ENCODE assay signal across 12 cellular contexts in genomic region chr10:132590752-132591121, GRCh38. TPM values are rescaled to one million over a fixed set of nuclear protein-coding genes. Genes with fewer than 3 reads are reported as not detected.
A peak's percentile ranks its signal among the peaks of the same experiment; 100 is the strongest.
DNase-seq lines count a peak whose midpoint lies in the region; ATAC-seq and TF ChIP-seq lines count a peak whose summit lies in the region.
"Had no signal": no experiment of that assay in that cellular context is flagged by ENCODE, and none has a peak within 500 bp of the region (broad histone marks: within the 10 kb centered on the region; RNA-seq: fewer than 3 reads in every experiment).

No MANE protein-coding gene starts in this region.

- H3K4me1 Mint-ChIP-seq in MCF 10A (ENCODE audit: insufficient read depth, unreplicated experiment) (peaks cover 28% of the 10 kb centered on the region), type B pancreatic cell (ENCODE audit: unreplicated experiment) (peaks cover 37% of the 10 kb centered on the region)
- peaks cover 87% of the 10 kb centered on the region for H3K4me1 Mint-ChIP-seq in dendritic cell treated with granulocyte-macrophage colony-stimulating factor and Interleukin-4, amounts not matched to agents 40 ng/mL and 50 ng/mL, for 4 days (ENCODE audit: low read depth)
- H3K4me1 Mint-ChIP-seq in naive thymus-derived CD4-positive, alpha-beta T cell: peaks cover 64 to 94% (median 79%) of the 10 kb centered on the region in 7 donors

- H3K9me3 ChIP-seq in mammary epithelial cell (replicated peaks; ENCODE audit: insufficient read depth, low read length) (no peaks in the 10 kb centered on the region), tibial nerve (no peaks in the 10 kb centered on the region)
- H3K9me3 ChIP-seq in naive thymus-derived CD4-positive, alpha-beta T cell (ENCODE audit: control insufficient read depth in 2 of 3, low read length in 3 of 3): no peaks in the 10 kb centered on the region

- peaks cover 18% of the 10 kb centered on the region for H3K4me1 ChIP-seq in mammary epithelial cell (ENCODE audit: insufficient read depth, low read length)
- peaks cover 5 to 31% of the 10 kb centered on the region in 2 donors for H3K4me1 ChIP-seq in naive thymus-derived CD4-positive, alpha-beta T cell (ENCODE audit: control insufficient read depth in 2 of 2, insufficient read depth in 2 of 2, low read length in 2 of 2)
- H3K4me1 ChIP-seq in tibial nerve: peaks cover 0 to 83% (median 37%) of the 10 kb centered on the region in 4 donors

- H3K4me3 ChIP-seq in mammary epithelial cell (replicated peaks in 1 of 3; ENCODE audit: insufficient read depth in 1 of 3, low read depth in 2 of 3, low read length in 3 of 3) (no peak overlapping the region), tibial nerve (no peak overlapping the region)
- H3K4me3 ChIP-seq in naive thymus-derived CD4-positive, alpha-beta T cell (ENCODE audit: low read length): no peak overlapping the region

- H3K27ac ChIP-seq in mammary epithelial cell (ENCODE audit: insufficient read depth, low read depth, low read length): no peak overlapping the region
- no peak overlapping the region for H3K27ac ChIP-seq in naive thymus-derived CD4-positive, alpha-beta T cell (ENCODE audit: low read depth, low read length)
- H3K27ac ChIP-seq in tibial nerve: no peak overlapping the region

- 87% methylated on average over 10 of the region's 10 CpGs for WGBS in mammary epithelial cell (ENCODE audit: low coverage, missing lambda C conversion rate)
- 90 to 98% methylated on average over 10 of the region's 10 CpGs for WGBS in tibial nerve, 2 donors

- TF ChIP-seq POLR2A in tibial nerve (IDR thresholded peaks at IDR 0.05): no peak

- no peaks in the 10 kb centered on the region for H3K36me3 ChIP-seq in mammary epithelial cell (ENCODE audit: insufficient read depth, low read length)
- no peaks in the 10 kb centered on the region for H3K36me3 ChIP-seq in naive thymus-derived CD4-positive, alpha-beta T cell (ENCODE audit: control insufficient read depth in 2 of 3, insufficient read depth in 3 of 3, low read length in 3 of 3)
- H3K36me3 ChIP-seq in tibial nerve: no peaks in the 10 kb centered on the region

- no peak overlapping the region for H3K4me3 Mint-ChIP-seq in MCF 10A (ENCODE audit: unreplicated experiment)
- no peak overlapping the region for H3K4me3 Mint-ChIP-seq in dendritic cell treated with granulocyte-macrophage colony-stimulating factor and Interleukin-4, amounts not matched to agents 40 ng/mL and 50 ng/mL, for 4 days
- peak overlapping the region in 8 of 10 donors; percentile 11 to 61 (median 29) for H3K4me3 Mint-ChIP-seq in naive thymus-derived CD4-positive, alpha-beta T cell
- no peak overlapping the region for H3K4me3 Mint-ChIP-seq in type B pancreatic cell
- H3K4me3 Mint-ChIP-seq: activated T-cell treated with anti-CD3 and anti-CD28 coated beads, Interleukin-2, amount 50 U/mL, for 24 hours had no signal

- intact Hi-C loops in mammary epithelial cell (cut with micrococcal nuclease) (loop anchor here (1.0 kb wide), 2 partner anchors 18 to 132 kb away; no protein-coding TSS in a partner anchor), MCF 10A (cut with micrococcal nuclease) (loop anchor here (1.0 to 10.0 kb wide), 2 partner anchors 18 to 56 kb away; partner anchors contain the start of gene INPP5A), posterior vena cava (cut with DNase I) (no loop called here)
- intact Hi-C loops in dendritic cell treated with granulocyte-macrophage colony-stimulating factor and Interleukin-4, amounts not matched to agents 40 ng/mL and 50 ng/mL, for 4 days (cut with micrococcal nuclease): no loop called here
- intact Hi-C loops in naive thymus-derived CD4-positive, alpha-beta T cell (cut with micrococcal nuclease): loop anchor here in 1 of 2 donors (10.0 kb wide), 1 partner anchor 56 kb away; the partner anchor contains the start of gene INPP5A

- ATAC-seq in naive thymus-derived CD4-positive, alpha-beta T cell: no peak
- ATAC-seq in GM21529 (IDR thresholded peaks at IDR 0.05; ENCODE audit: unreplicated experiment): no peak
- ATAC-seq: activated CD4-positive, CD25-positive, alpha-beta regulatory T cell treated with anti-CD3 and anti-CD28 coated beads, Interleukin-2, amount 50 U/mL, for 24 hours had no signal

- H4K20me1 ChIP-seq in mammary epithelial cell (ENCODE audit: insufficient read depth, low read length): no peaks in the 10 kb centered on the region

- H3K27ac Mint-ChIP-seq in MCF 10A (ENCODE audit: low read depth, unreplicated experiment) (no peak overlapping the region), type B pancreatic cell (peak overlapping the region; percentile 27)
- H3K27ac Mint-ChIP-seq in dendritic cell treated with granulocyte-macrophage colony-stimulating factor and Interleukin-4, amounts not matched to agents 40 ng/mL and 50 ng/mL, for 4 days: peak overlapping the region; percentile 94
- H3K27ac Mint-ChIP-seq in naive thymus-derived CD4-positive, alpha-beta T cell: peak overlapping the region in 4 of 9 donors; percentile 25 to 51 (median 42)
- H3K27ac Mint-ChIP-seq: activated T-cell treated with anti-CD3 and anti-CD28 coated beads, Interleukin-2, amount 50 U/mL, for 24 hours had no signal

- H2AFZ ChIP-seq in mammary epithelial cell (ENCODE audit: low read depth, low read length): no peak overlapping the region

- DNase-seq in mammary epithelial cell (peak; percentile 6), MCF 10A (ENCODE audit: unreplicated experiment) (no peak), type B pancreatic cell (ENCODE audit: extremely low spot score, unreplicated experiment) (no peak), posterior vena cava (ENCODE audit: low spot score) (no peak), tibial nerve (ENCODE audit: low spot score in 2 of 2) (no peak)
- no peak for DNase-seq in naive thymus-derived CD4-positive, alpha-beta T cell
- DNase-seq: ACHN; activated T-cell treated with anti-CD3 and anti-CD28 coated beads, Interleukin-2, amount 50 U/mL, for 24 hours; NCI-H1092 had no signal

- in situ Hi-C loops in mammary epithelial cell (cut with MboI; ENCODE audit: low sequenced_read_pairs in 2 of 2): no loop called here

- no peak overlapping the region for H3K9ac ChIP-seq in mammary epithelial cell (ENCODE audit: insufficient read depth, low read length)

- CTCF ChIA-PET in mammary epithelial cell (lab: Charles Lee; ENCODE audit: low non-redundant PET) (no interaction called here), MCF 10A (lab: Yijun Ruan, JAX) (interaction anchor here (0.7 kb wide), 1 partner anchor 19 kb away, joined by 3 read pairs; no protein-coding TSS in a partner anchor)
- CTCF ChIA-PET in naive thymus-derived CD4-positive, alpha-beta T cell (lab: Charles Lee): no interaction called here

- H3K27me3 ChIP-seq in mammary epithelial cell (ENCODE audit: insufficient read depth, low read length): no peaks in the 10 kb centered on the region
- no peaks in the 10 kb centered on the region for H3K27me3 ChIP-seq in naive thymus-derived CD4-positive, alpha-beta T cell (ENCODE audit: control insufficient read depth in 2 of 2, insufficient read depth in 2 of 2, low read length in 2 of 2)
- H3K27me3 ChIP-seq in tibial nerve: no peaks in the 10 kb centered on the region

- peak overlapping the region; percentile 45 for H3K4me2 ChIP-seq in mammary epithelial cell (ENCODE audit: insufficient read depth, low read depth, low read length)

- POLR2A ChIA-PET in MCF 10A (lab: Yijun Ruan, JAX): interaction anchor here (0.5 to 1.1 kb wide), 4 partner anchors 19 to 781 kb away, joined by 3 to 8 read pairs (median 4); no protein-coding TSS in a partner anchor
- POLR2A ChIA-PET in naive thymus-derived CD4-positive, alpha-beta T cell (lab: Charles Lee): no interaction called here

- peaks cover 76% of the 10 kb centered on the region for H3K79me2 ChIP-seq in mammary epithelial cell (ENCODE audit: insufficient read depth, low read length)

- BruUV-seq in mammary epithelial cell (replicated peaks; lab: Mats Ljungman, UMichigan) (no TSS peak), MCF 10A (replicated peaks; lab: Mats Ljungman, UMichigan) (no TSS peak)

- no peak for TF ChIP-seq EP300 in tibial nerve (IDR thresholded peaks at IDR 0.05)

- H3K27me3 Mint-ChIP-seq in MCF 10A (ENCODE audit: insufficient read depth, unreplicated experiment) (no peaks in the 10 kb centered on the region), type B pancreatic cell (no peaks in the 10 kb centered on the region)
- H3K27me3 Mint-ChIP-seq in dendritic cell treated with granulocyte-macrophage colony-stimulating factor and Interleukin-4, amounts not matched to agents 40 ng/mL and 50 ng/mL, for 4 days: peaks cover 9% of the 10 kb centered on the region
- peaks cover 0 to 5% (median 0%) of the 10 kb centered on the region in 5 donors for H3K27me3 Mint-ChIP-seq in naive thymus-derived CD4-positive, alpha-beta T cell
- H3K27me3 Mint-ChIP-seq: activated T-cell treated with anti-CD3 and anti-CD28 coated beads, Interleukin-2, amount 50 U/mL, for 24 hours had no signal

- H3K36me3 Mint-ChIP-seq in MCF 10A (ENCODE audit: insufficient read depth, unreplicated experiment) (no peaks in the 10 kb centered on the region), type B pancreatic cell (peaks cover 3% of the 10 kb centered on the region)
- H3K36me3 Mint-ChIP-seq in dendritic cell treated with granulocyte-macrophage colony-stimulating factor and Interleukin-4, amounts not matched to agents 40 ng/mL and 50 ng/mL, for 4 days (ENCODE audit: low read depth): peaks cover 7% of the 10 kb centered on the region
- peaks cover 0 to 17% (median 11%) of the 10 kb centered on the region in 5 donors for H3K36me3 Mint-ChIP-seq in naive thymus-derived CD4-positive, alpha-beta T cell

- no peak for TF ChIP-seq CTCF in mammary epithelial cell (conservative IDR thresholded peaks at IDR 0.05 in 1 of 2, IDR thresholded peaks at IDR 0.05 in 1 of 2; ENCODE audit: extremely low read depth in 1 of 2, insufficient read depth in 1 of 2, low read depth in 1 of 2, low read length in 2 of 2)
- no peak for TF ChIP-seq CTCF in MCF 10A (IDR thresholded peaks at IDR 0.05; ENCODE audit: unreplicated experiment)
- no peak for TF ChIP-seq CTCF in type B pancreatic cell (conservative IDR thresholded peaks at IDR 0.05)
- no peak for TF ChIP-seq CTCF in tibial nerve (IDR thresholded peaks at IDR 0.05)

- H3K9me3 Mint-ChIP-seq in MCF 10A (ENCODE audit: unreplicated experiment) (no peaks in the 10 kb centered on the region), type B pancreatic cell (no peaks in the 10 kb centered on the region)
- no peaks in the 10 kb centered on the region for H3K9me3 Mint-ChIP-seq in dendritic cell treated with granulocyte-macrophage colony-stimulating factor and Interleukin-4, amounts not matched to agents 40 ng/mL and 50 ng/mL, for 4 days
- peaks cover 0 to 5% (median 0%) of the 10 kb centered on the region in 11 donors for H3K9me3 Mint-ChIP-seq in naive thymus-derived CD4-positive, alpha-beta T cell
- H3K9me3 Mint-ChIP-seq: activated T-cell treated with anti-CD3 and anti-CD28 coated beads, Interleukin-2, amount 50 U/mL, for 24 hours had no signal

- dilution Hi-C loops in mammary epithelial cell (cut with HindIII; ENCODE audit: low sequenced_read_pairs): no loop called here

RNA-seq across cellular contexts. Expression of gene INPP5A, which starts 53.1 kb away (rescaled TPM):
- 10 to 100 TPM; 18.0 to 18.7 TPM for total RNA-seq in mammary epithelial cell
- 17.3 TPM for polyA plus RNA-seq in mammary epithelial cell
- polyA minus RNA-seq in mammary epithelial cell: 18.8 TPM
- 14.2 and 14.7 TPM in 2 replicates for total RNA-seq in MCF 10A (2022)
- 10 to 100 TPM; 15.5 to 30.7 (median 28.7) TPM for total RNA-seq in naive thymus-derived CD4-positive, alpha-beta T cell
- polyA plus RNA-seq in naive thymus-derived CD4-positive, alpha-beta T cell: 1 to 10 TPM in 1 of 2 donors, under 1 TPM in 1; 0.97 to 2.0 TPM
- total RNA-seq in type B pancreatic cell (ENCODE audit: low replicate concordance): 26.2 and 26.6 TPM in 2 replicates
- total RNA-seq in posterior vena cava: 100 to 1,000 TPM in 1 of 2 donors, 10 to 100 TPM in 1; 65.2 to 102 TPM
- total RNA-seq in tibial nerve: 100 to 1,000 TPM in 1 of 4 donors, 10 to 100 TPM in 3; 73.8 to 101 (median 86.2) TPM

Comparison
In these comparisons a context has a peak if more than half of its experiments do, and no peak if none do; other contexts are left out.
1. H3K4me3 Mint-ChIP-seq: peak in naive thymus-derived CD4-positive, alpha-beta T cell (8 of 10); none in MCF 10A (single experiment), dendritic cell treated with granulocyte-macrophage colony-stimulating factor and Interleukin-4, amounts not matched to agents 40 ng/mL and 50 ng/mL, for 4 days (single experiment) and type B pancreatic cell (single experiment).
2. intact Hi-C loops: an anchor here in mammary epithelial cell (1.0 kb wide) and MCF 10A (1.0 to 10.0 kb wide); none called in dendritic cell treated with granulocyte-macrophage colony-stimulating factor and Interleukin-4, amounts not matched to agents 40 ng/mL and 50 ng/mL, for 4 days and posterior vena cava.